1 cellular context compared by ENCODE assay signal in the genomic region with DNA sequence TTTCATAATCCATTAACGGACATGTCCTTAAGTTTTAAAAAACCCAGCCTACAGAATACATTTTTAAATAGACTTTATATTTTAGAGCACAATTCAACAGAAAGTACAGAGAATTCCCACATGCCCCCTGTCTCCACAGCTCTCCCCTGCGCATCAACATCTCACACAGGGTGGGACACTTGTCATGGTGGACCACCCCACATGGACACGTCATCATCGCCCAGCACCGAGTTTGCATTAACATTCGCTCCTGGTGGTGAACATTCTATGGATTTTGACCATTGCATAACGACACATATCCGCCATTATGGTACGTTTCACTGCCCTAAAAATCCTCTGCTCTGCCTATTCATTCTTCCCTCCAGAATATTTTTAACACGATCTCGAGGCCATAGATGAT.
TF ChIP-seq lines count a peak whose summit lies in the region.

No MANE protein-coding gene starts in this region.

TF ChIP-seq in SK-N-SH treated with all-trans-retinoic acid at 6 μM for 48 hours, 23 proteins besides CTCF, POLR2A, EP300 and RAD21 (continued from another document):
- TF ChIP-seq ZNF70 (CRISPR knock-in tag; IDR thresholded peaks at IDR 0.05) = no peak
